In genomic region chr18:58896734-58897508, GRCh38 we compare ENCODE assay signal across 14 cellular contexts. TPM values are rescaled to one million over a fixed set of nuclear protein-coding genes. Genes with fewer than 3 reads are reported as not detected.
A peak's percentile ranks its signal among the peaks of the same experiment; 100 is the strongest.
DNase-seq lines count a peak whose midpoint lies in the region; ATAC-seq and TF ChIP-seq lines count a peak whose summit lies in the region.
"Had no signal": no experiment of that assay in that cellular context is flagged by ENCODE, and none has a peak within 500 bp of the region (broad histone marks: within the 10 kb centered on the region; RNA-seq: fewer than 3 reads in every experiment).

No MANE protein-coding gene starts in this region.

- peak; percentile 40 for ATAC-seq in GM21576 (IDR thresholded peaks at IDR 0.05; ENCODE audit: unreplicated experiment)

- peak; percentile 97 for DNase-seq in NCI-H82 (lab: John Stamatoyannopoulos, UW)
- no peak for DNase-seq in glutamatergic neuron
- DNase-seq in MV-4-11 (lab: John Stamatoyannopoulos, UW): no peak
- DNase-seq in HK-2 (ENCODE audit: unreplicated experiment): no peak
- no peak for DNase-seq in HEK293T (ENCODE audit: extremely low spot score)
- DNase-seq in NCI-H2029 treated with DMSO at 0.1 percent for 48 hours (lab: John Stamatoyannopoulos, UW): no peak
- DNase-seq: activated CD4-positive, alpha-beta T cell treated with anti-CD3 and anti-CD28 coated beads for 48 hours; activated gamma-delta T cell treated with Interleukin-2 at 50 U/mL for 16 hours; kidney; NCI-H345; stimulated activated naive CD4-positive, alpha-beta T cell treated with Interleukin-2 at 50 U/mL for 16 hours had no signal

- H3K4me1 Mint-ChIP-seq in glutamatergic neuron (ENCODE audit: low read depth, unreplicated experiment): peaks cover 73% of the 10 kb centered on the region

- CTCF ChIA-PET in HEK293T (lab: Yijun Ruan, JAX): no interaction called here

- TF ChIP-seq CTCF in glutamatergic neuron (IDR thresholded peaks at IDR 0.05; ENCODE audit: partially characterized antibody, unreplicated experiment): no peak

- peaks cover 19% of the 10 kb centered on the region for H3K4me1 ChIP-seq in BLaER1

- POLR2A ChIA-PET in HEK293T (lab: Yijun Ruan, JAX): no interaction called here

- H3K9me3 ChIP-seq in BLaER1: no peaks in the 10 kb centered on the region
- H3K9me3 ChIP-seq: SJSA1 had no signal

- peak overlapping the region; percentile 55 for H3K4me3 Mint-ChIP-seq in glutamatergic neuron (ENCODE audit: unreplicated experiment)

- H3K9me3 Mint-ChIP-seq in glutamatergic neuron (ENCODE audit: unreplicated experiment): peaks cover 11% of the 10 kb centered on the region

- H4K20me1 ChIP-seq in BLaER1: 0 out of 2 replicates have a peak, but pooled peaks cover 5% of the 10 kb centered on the region

- H3K27me3 Mint-ChIP-seq in glutamatergic neuron (ENCODE audit: unreplicated experiment): peaks cover 13% of the 10 kb centered on the region

- H3K27ac ChIP-seq in BLaER1: no peak overlapping the region
- H3K27ac ChIP-seq: SJSA1 had no signal

- H3K4me3 ChIP-seq in BLaER1: no peak overlapping the region
- H3K4me3 ChIP-seq: SJSA1 had no signal

- no peaks in the 10 kb centered on the region for H3K36me3 Mint-ChIP-seq in glutamatergic neuron (ENCODE audit: unreplicated experiment)

- peak overlapping the region; percentile 52 for H3K4me2 ChIP-seq in BLaER1

- H3K36me3 ChIP-seq in BLaER1: no peaks in the 10 kb centered on the region

- no peak overlapping the region for H3K9ac ChIP-seq in BLaER1

- H3K27me3 ChIP-seq in BLaER1: peaks cover 39% of the 10 kb centered on the region
- H3K27me3 ChIP-seq: SJSA1 had no signal

- peak overlapping the region; percentile 94 for H3K27ac Mint-ChIP-seq in glutamatergic neuron (ENCODE audit: unreplicated experiment)

TF ChIP-seq in HEK293T, 16 proteins besides CTCF, POLR2A, EP300 and RAD21:
- TF ChIP-seq ARNT (IDR thresholded peaks at IDR 0.05) (no peak), L3MBTL2 (conservative IDR thresholded peaks at IDR 0.05) (no peak), SP1 (IDR thresholded peaks at IDR 0.05) (no peak), FOXK2 (IDR thresholded peaks at IDR 0.05) (no peak), HDGF (IDR thresholded peaks at IDR 0.05; ENCODE audit: borderline replicate concordance) (no peak), BHLHE40 (IDR thresholded peaks at IDR 0.05; ENCODE audit: borderline replicate concordance) (no peak), SUZ12 (IDR thresholded peaks at IDR 0.05) (no peak), FOXA1 (IDR thresholded peaks at IDR 0.05) (no peak)
- TF ChIP-seq, protein P1, sequence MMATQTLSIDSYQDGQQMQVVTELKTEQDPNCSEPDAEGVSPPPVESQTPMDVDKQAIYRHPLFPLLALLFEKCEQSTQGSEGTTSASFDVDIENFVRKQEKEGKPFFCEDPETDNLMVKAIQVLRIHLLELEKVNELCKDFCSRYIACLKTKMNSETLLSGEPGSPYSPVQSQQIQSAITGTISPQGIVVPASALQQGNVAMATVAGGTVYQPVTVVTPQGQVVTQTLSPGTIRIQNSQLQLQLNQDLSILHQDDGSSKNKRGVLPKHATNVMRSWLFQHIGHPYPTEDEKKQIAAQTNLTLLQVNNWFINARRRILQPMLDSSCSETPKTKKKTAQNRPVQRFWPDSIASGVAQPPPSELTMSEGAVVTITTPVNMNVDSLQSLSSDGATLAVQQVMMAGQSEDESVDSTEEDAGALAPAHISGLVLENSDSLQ (IDR thresholded peaks at IDR 0.05): no peak

RNA-seq across cellular contexts. Expression of gene ZNF532, which starts 32.2 kb away (rescaled TPM):
- total RNA-seq in glutamatergic neuron (ENCODE audit: unreplicated experiment): 217 TPM
